11 cellular contexts compared by ENCODE assay signal in the genomic region with DNA sequence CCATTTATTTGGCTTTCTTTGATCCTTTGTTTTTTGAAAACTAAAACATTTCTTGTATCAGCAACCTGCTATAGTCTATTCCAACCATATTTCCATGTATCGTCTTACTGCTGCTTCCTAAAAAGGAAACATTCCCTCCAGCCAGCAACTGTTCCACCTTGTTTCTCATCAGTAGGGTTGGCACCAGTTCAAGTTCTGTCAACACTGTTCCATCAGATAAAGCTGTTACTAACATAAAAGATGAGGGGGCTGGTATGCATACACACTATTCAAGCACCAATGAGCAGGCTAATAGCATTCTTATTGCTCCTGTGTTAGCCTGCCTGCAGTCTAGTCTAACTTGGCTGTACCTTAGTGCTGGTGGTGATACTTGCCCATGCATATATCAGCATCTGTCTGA.
DNase-seq lines count a peak whose midpoint lies in the region; ATAC-seq, FAIRE-seq and TF ChIP-seq lines count a peak whose summit lies in the region.
"Had no signal": no experiment of that assay in that cellular context is flagged by ENCODE, and none has a peak within 500 bp of the region (broad histone marks: within the 10 kb centered on the region; RNA-seq: fewer than 3 reads in every experiment).

No MANE protein-coding gene starts in this region.

- FAIRE-seq in HTR-8/SVneo (lab: Jason Lieb, UNC) = peak; percentile 31
- FAIRE-seq: TTC549 had no signal

- no peak for TF ChIP-seq CTCF in 22Rv1 (IDR thresholded peaks at IDR 0.05)

- H3K27ac ChIP-seq in 22Rv1 = peak overlapping the region; percentile 82
- no peak overlapping the region for H3K27ac ChIP-seq in epithelial cell of prostate

- ATAC-seq in GM21619 (IDR thresholded peaks at IDR 0.05; ENCODE audit: unreplicated experiment) = no peak

- no peak for DNase-seq in HTR-8/SVneo (ENCODE audit: insufficient read length, low spot score)
- DNase-seq in NCI-H69 (lab: John Stamatoyannopoulos, UW) = peak; percentile 99
- peak; percentile 51 for DNase-seq in epithelial cell of prostate (ENCODE audit: low read depth, low spot score)
- no peak for DNase-seq in activated effector memory CD4-positive, alpha-beta T cell treated with Interleukin-2 at 50 U/mL for 16 hours
- DNase-seq in midbrain (lab: John Stamatoyannopoulos, UW) = no peak
- no peak for DNase-seq in effector CD4-positive, alpha-beta T cell
- DNase-seq: hippocampal formation; stimulated activated CD4-positive, alpha-beta T cell treated with anti-CD3 and anti-CD28 coated beads, Interleukin-15, amount 100 ng/mL, for 24 hours had no signal

Comparison
In these comparisons a context has a peak if more than half of its experiments do, and no peak if none do; other contexts are left out.
1. DNase-seq: peak in NCI-H69 (single experiment) and epithelial cell of prostate (single experiment); none in HTR-8/SVneo (single experiment), activated effector memory CD4-positive, alpha-beta T cell treated with Interleukin-2 at 50 U/mL for 16 hours (single experiment), midbrain (single experiment) and effector CD4-positive, alpha-beta T cell (single experiment).